ENCODE assay signal across 8 cellular contexts in the genomic region with DNA sequence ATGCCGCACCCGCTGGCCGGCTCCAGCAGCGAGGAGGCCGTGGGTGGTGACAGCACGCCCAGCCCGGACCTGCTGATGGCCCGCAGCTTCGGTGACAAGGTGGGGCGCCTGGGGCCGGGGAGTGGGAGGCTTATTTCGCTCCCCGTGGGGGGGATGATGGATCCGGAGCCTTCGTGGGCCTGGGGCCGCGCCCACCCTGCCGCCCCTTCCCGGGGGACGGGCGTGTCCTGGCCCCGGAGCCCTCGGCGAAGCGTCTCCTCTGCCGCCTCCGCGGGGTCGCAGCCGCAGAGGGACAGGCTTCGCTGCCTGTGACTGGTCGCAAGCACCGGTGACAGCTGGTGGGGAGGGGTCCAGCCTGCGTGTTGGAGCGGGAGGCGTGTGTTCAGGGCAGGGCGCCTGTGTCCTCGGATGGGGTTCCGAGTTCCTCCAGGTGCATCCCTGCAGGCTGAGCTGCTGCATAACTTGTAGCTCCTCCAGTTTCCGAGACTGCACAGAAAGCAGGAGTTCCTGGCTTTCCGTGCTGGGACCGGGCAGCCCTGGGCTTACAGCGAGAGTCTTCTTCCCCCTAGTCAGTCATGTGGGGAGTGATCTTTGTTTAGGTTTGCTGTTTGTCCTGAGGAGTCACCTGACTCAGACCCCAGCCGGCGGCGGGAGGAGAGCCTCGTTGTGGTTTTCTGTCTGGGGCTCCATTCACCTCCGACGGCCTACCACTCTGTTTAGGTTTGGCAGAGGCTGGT. TPM values are rescaled to one million over a fixed set of nuclear protein-coding genes. Genes with fewer than 3 reads are reported as not detected.
DNase-seq lines count a peak whose midpoint lies in the region; ATAC-seq and TF ChIP-seq lines count a peak whose summit lies in the region.

No MANE protein-coding gene starts in this region.

- peak overlapping the region; percentile 83 for H3K9ac ChIP-seq in NT2/D1 (ENCODE audit: insufficient read length, low read depth)
- peak overlapping the region; percentile 40 for H3K9ac ChIP-seq in muscle layer of colon (ENCODE audit: low read length)

- H3K4me1 Mint-ChIP-seq in CD4-positive, CD25-positive, alpha-beta regulatory T cell: peaks cover 30 to 67% (median 56%) of the 10 kb centered on the region in 4 donors
- peaks cover 69% of the 10 kb centered on the region for H3K4me1 Mint-ChIP-seq in activated T-cell treated with anti-CD3 and anti-CD28 coated beads, Interleukin-2, amount 50 U/mL, for 72 hours (ENCODE audit: low read depth)

- H3K4me3 ChIP-seq in CD4-positive, CD25-positive, alpha-beta regulatory T cell (ENCODE audit: low read depth, low read length): peak overlapping the region; percentile 72
- H3K4me3 ChIP-seq in NT2/D1 (ENCODE audit: insufficient read length, low read depth) (peak overlapping the region; percentile 83), esophagus squamous epithelium (peak overlapping the region; percentile 78 to 97 (median 92)), muscle layer of colon (ENCODE audit: low read depth in 1 of 2, low read length in 2 of 2) (peak overlapping the region; percentile 84 to 92)

- WGBS in esophagus squamous epithelium, 2 donors: 0% methylated on average over 7 to 10 of the region's 49 CpGs

- intact Hi-C loops in esophagus squamous epithelium (cut with DNase I): no loop called here

- peaks cover 4% of the 10 kb centered on the region for H3K27me3 Mint-ChIP-seq in CD4-positive, CD25-positive, alpha-beta regulatory T cell
- H3K27me3 Mint-ChIP-seq in activated T-cell treated with anti-CD3 and anti-CD28 coated beads, Interleukin-2, amount 50 U/mL, for 72 hours (ENCODE audit: low read depth): no peaks in the 10 kb centered on the region

- H3K27ac ChIP-seq in CD4-positive, CD25-positive, alpha-beta regulatory T cell (ENCODE audit: insufficient read depth, low read length, poor library complexity, severe bottlenecking): peak overlapping the region; percentile 55
- H3K27ac ChIP-seq in esophagus squamous epithelium (peak overlapping the region; percentile 80 to 90 (median 87)), muscle layer of colon (ENCODE audit: low read depth, low read length) (peak overlapping the region; percentile 82), temporal lobe (ENCODE audit: low read depth, low read length) (peak overlapping the region; percentile 88)

- peak overlapping the region; percentile 64 to 78 (median 75) for H3K27ac Mint-ChIP-seq in CD4-positive, CD25-positive, alpha-beta regulatory T cell
- H3K27ac Mint-ChIP-seq in activated T-cell treated with anti-CD3 and anti-CD28 coated beads, Interleukin-2, amount 50 U/mL, for 72 hours: peak overlapping the region; percentile 47

- H3K27me3 ChIP-seq in CD4-positive, CD25-positive, alpha-beta regulatory T cell (ENCODE audit: control insufficient read depth, insufficient read depth, low read length): no peaks in the 10 kb centered on the region
- H3K27me3 ChIP-seq in NT2/D1 (ENCODE audit: insufficient read depth, insufficient read length) (peaks cover 9% of the 10 kb centered on the region), esophagus squamous epithelium (no peaks in the 10 kb centered on the region), muscle layer of colon (ENCODE audit: control insufficient read depth in 1 of 2, insufficient read depth in 2 of 2, low read length in 2 of 2) (no peaks in the 10 kb centered on the region)

- peaks cover 66% of the 10 kb centered on the region for H3K4me1 ChIP-seq in CD4-positive, CD25-positive, alpha-beta regulatory T cell (ENCODE audit: control insufficient read depth, insufficient read depth, low read length, poor library complexity, severe bottlenecking)
- H3K4me1 ChIP-seq in NT2/D1 (ENCODE audit: insufficient read depth, insufficient read length): peaks cover 8% of the 10 kb centered on the region
- peaks cover 29 to 65% (median 47%) of the 10 kb centered on the region in 3 donors for H3K4me1 ChIP-seq in esophagus squamous epithelium
- H3K4me1 ChIP-seq in muscle layer of colon (ENCODE audit: insufficient read depth, low read length): peaks cover 51% of the 10 kb centered on the region

- ATAC-seq in CD4-positive, CD25-positive, alpha-beta regulatory T cell (ENCODE audit: low read depth in 2 of 2): peak in 1 of 2 donors; percentile 3
- ATAC-seq in GM19395 (IDR thresholded peaks at IDR 0.05; ENCODE audit: unreplicated experiment) (peak; percentile 57), HG03460 (IDR thresholded peaks at IDR 0.05; ENCODE audit: unreplicated experiment) (peak; percentile 48)
- ATAC-seq in activated T-cell treated with anti-CD3 and anti-CD28 coated beads, Interleukin-2, amount 50 U/mL, for 72 hours (replicated peaks in 1 of 2): peak; percentile 28 to 34

- TF ChIP-seq CTCF in esophagus squamous epithelium (IDR thresholded peaks at IDR 0.05): no peak

- no peaks in the 10 kb centered on the region for H3K9me3 ChIP-seq in CD4-positive, CD25-positive, alpha-beta regulatory T cell (ENCODE audit: control insufficient read depth in 2 of 2, low read length in 2 of 2)
- H3K9me3 ChIP-seq in NT2/D1 (ENCODE audit: insufficient read depth, low read length) (no peaks in the 10 kb centered on the region), esophagus squamous epithelium (no peaks in the 10 kb centered on the region), muscle layer of colon (ENCODE audit: low read length) (no peaks in the 10 kb centered on the region)

- peaks cover 3% of the 10 kb centered on the region for H3K36me3 Mint-ChIP-seq in CD4-positive, CD25-positive, alpha-beta regulatory T cell
- H3K36me3 Mint-ChIP-seq in activated T-cell treated with anti-CD3 and anti-CD28 coated beads, Interleukin-2, amount 50 U/mL, for 72 hours (ENCODE audit: insufficient read depth in 2 of 2): no peaks in the 10 kb centered on the region

- peak in 1 of 4 donors; percentile 25 for TF ChIP-seq POLR2A in esophagus squamous epithelium (IDR thresholded peaks at IDR 0.05)

- peaks cover 0 to 1% (median 0%) of the 10 kb centered on the region in 7 donors for H3K9me3 Mint-ChIP-seq in CD4-positive, CD25-positive, alpha-beta regulatory T cell
- H3K9me3 Mint-ChIP-seq in activated T-cell treated with anti-CD3 and anti-CD28 coated beads, Interleukin-2, amount 50 U/mL, for 72 hours: no peaks in the 10 kb centered on the region

- DNase-seq in CD4-positive, CD25-positive, alpha-beta regulatory T cell: peak; percentile 15 to 49 (median 27)
- DNase-seq in NT2/D1 (ENCODE audit: low read depth, low spot score): no peak
- peak; percentile 59 to 69 for DNase-seq in activated T-cell treated with anti-CD3 and anti-CD28 coated beads, Interleukin-2, amount 50 U/mL, for 72 hours
- DNase-seq in esophagus squamous epithelium (lab: John Stamatoyannopoulos, UW): no peak

- H3K36me3 ChIP-seq in CD4-positive, CD25-positive, alpha-beta regulatory T cell (ENCODE audit: control insufficient read depth, insufficient read depth, low read length): no peaks in the 10 kb centered on the region
- H3K36me3 ChIP-seq in NT2/D1 (ENCODE audit: insufficient read depth, insufficient read length, low read length): no peaks in the 10 kb centered on the region
- no peaks in the 10 kb centered on the region for H3K36me3 ChIP-seq in esophagus squamous epithelium
- no peaks in the 10 kb centered on the region for H3K36me3 ChIP-seq in muscle layer of colon (ENCODE audit: insufficient read depth, low read length)

- peak overlapping the region; percentile 89 to 93 (median 90) for H3K4me3 Mint-ChIP-seq in CD4-positive, CD25-positive, alpha-beta regulatory T cell
- peak overlapping the region; percentile 88 to 92 for H3K4me3 Mint-ChIP-seq in activated T-cell treated with anti-CD3 and anti-CD28 coated beads, Interleukin-2, amount 50 U/mL, for 72 hours

RNA-seq across cellular contexts. Expression of gene SNX30, which starts 0.7 kb away (rescaled TPM):
- total RNA-seq in CD4-positive, CD25-positive, alpha-beta regulatory T cell: 12.3 TPM
- polyA plus RNA-seq in CD4-positive, CD25-positive, alpha-beta regulatory T cell: 1 to 10 TPM; 1.5 to 2.5 (median 1.8) TPM
- 1 to 10 TPM; 5.1 to 5.4 TPM for total RNA-seq in activated T-cell treated with anti-CD3 and anti-CD28 coated beads, Interleukin-2, amount 50 U/mL, for 72 hours
- total RNA-seq in esophagus squamous epithelium (10 to 100 TPM in 1 of 4 donors, 1 to 10 TPM in 3; 4.8 to 10.2 (median 9.3) TPM), temporal lobe (21.1 TPM)

RNA-seq across cellular contexts. Expression of gene INIP, which starts 33.3 kb away (rescaled TPM):
- 14.6 TPM for total RNA-seq in CD4-positive, CD25-positive, alpha-beta regulatory T cell
- polyA plus RNA-seq in CD4-positive, CD25-positive, alpha-beta regulatory T cell: 10 to 100 TPM; 33.4 to 55.4 (median 54.3) TPM
- total RNA-seq in activated T-cell treated with anti-CD3 and anti-CD28 coated beads, Interleukin-2, amount 50 U/mL, for 72 hours: 10 to 100 TPM; 34.7 to 43.5 TPM
- 10 to 100 TPM in 3 of 4 donors, 1 to 10 TPM in 1; 8.1 to 14.9 (median 12.5) TPM for total RNA-seq in esophagus squamous epithelium
- total RNA-seq in temporal lobe: 20.4 TPM

Comparison
In these comparisons a context has a peak if more than half of its experiments do, and no peak if none do; other contexts are left out.
1. DNase-seq: peak in CD4-positive, CD25-positive, alpha-beta regulatory T cell (3 of 3) and activated T-cell treated with anti-CD3 and anti-CD28 coated beads, Interleukin-2, amount 50 U/mL, for 72 hours (2 of 2); none in NT2/D1 (single experiment) and esophagus squamous epithelium (single experiment).
2. Peak in every context shown above with its lines, with median percentiles within 50 percentile points of each other: H3K27ac ChIP-seq and H3K4me3 ChIP-seq.